ENCODE assay signal across 9 cellular contexts in genomic region chr7:99617187-99617781, GRCh38. TPM values are rescaled to one million over a fixed set of nuclear protein-coding genes. Genes with fewer than 3 reads are reported as not detected.
DNase-seq lines count a peak whose midpoint lies in the region; ATAC-seq and TF ChIP-seq lines count a peak whose summit lies in the region.
"Had no signal": no experiment of that assay in that cellular context is flagged by ENCODE, and none has a peak within 500 bp of the region (broad histone marks: within the 10 kb centered on the region; RNA-seq: fewer than 3 reads in every experiment).

No MANE protein-coding gene starts in this region.

- peaks cover 16% of the 10 kb centered on the region for H3K4me1 ChIP-seq in adipocyte (ENCODE audit: control insufficient read depth, insufficient read depth, low read length)
- peaks cover 14% of the 10 kb centered on the region for H3K4me1 ChIP-seq in lower lobe of right lung
- no peaks in the 10 kb centered on the region for H3K4me1 ChIP-seq in aorta (ENCODE audit: control insufficient read depth in 1 of 2, insufficient read depth in 2 of 2, low read length in 2 of 2)

- no peak for DNase-seq in BJ (ENCODE audit: low read depth)
- DNase-seq in adipocyte (ENCODE audit: low read depth) = no peak
- DNase-seq in lower lobe of right lung = no peak
- no peak for DNase-seq in aorta
- no peak for DNase-seq in SHP77 (lab: John Stamatoyannopoulos, UW)
- DNase-seq in NCI-H2227 (lab: John Stamatoyannopoulos, UW; ENCODE audit: unreplicated experiment) = no peak
- DNase-seq in COR-L47 (lab: John Stamatoyannopoulos, UW) = no peak

- H3K9ac ChIP-seq in adipocyte (ENCODE audit: low read length) = peak overlapping the region; percentile 97

- H3K27me3 ChIP-seq in BJ (ENCODE audit: control insufficient read depth, insufficient read depth, low read length) (no peaks in the 10 kb centered on the region), adipocyte (replicated peaks; ENCODE audit: control insufficient read depth, insufficient read depth, low read length) (no peaks in the 10 kb centered on the region), lower lobe of right lung (ENCODE audit: low read depth) (no peaks in the 10 kb centered on the region), aorta (ENCODE audit: control insufficient read depth in 1 of 2, insufficient read depth in 2 of 2, low read length in 1 of 2) (no peaks in the 10 kb centered on the region)

- H3K4me3 ChIP-seq in BJ (ENCODE audit: low read depth, low read length) (peak overlapping the region; percentile 95), adipocyte (ENCODE audit: low read length) (peak overlapping the region; percentile 88), lower lobe of right lung (peak overlapping the region; percentile 98), aorta (ENCODE audit: low read length in 2 of 2) (peak overlapping the region; percentile 65 to 89)

- TF ChIP-seq CTCF in BJ (IDR thresholded peaks at IDR 0.05; ENCODE audit: insufficient read depth, low read depth, low read length) = no peak
- no peak for TF ChIP-seq CTCF in lower lobe of right lung (IDR thresholded peaks at IDR 0.05)

- CTCF ChIA-PET in BJ (lab: Yijun Ruan, JAX) = interaction anchor here (1.4 kb wide), 1 partner anchor 59 kb away, joined by 4 read pairs; no protein-coding TSS in a partner anchor

- H3K27ac ChIP-seq in lower lobe of right lung = peak overlapping the region; percentile 88
- peak overlapping the region in 1 of 2 donors; percentile 39 for H3K27ac ChIP-seq in aorta (ENCODE audit: low read depth in 1 of 2, low read length in 2 of 2)

- H3K9me3 ChIP-seq in adipocyte (ENCODE audit: control insufficient read depth, low read length) = no peaks in the 10 kb centered on the region
- no peaks in the 10 kb centered on the region for H3K9me3 ChIP-seq in lower lobe of right lung
- H3K9me3 ChIP-seq in aorta (ENCODE audit: control insufficient read depth, low read length) = no peaks in the 10 kb centered on the region

- 19 to 21% methylated on average over 22 of the region's 22 CpGs for whole genome bisulfite sequencing in aorta, 2 donors

- peak; percentile 39 for ATAC-seq in HG02884 (IDR thresholded peaks at IDR 0.05; ENCODE audit: unreplicated experiment)
- no peak for ATAC-seq in lower lobe of right lung
- ATAC-seq in aorta (ENCODE audit: low FRiP score) = no peak

- H3K36me3 ChIP-seq in BJ (ENCODE audit: control insufficient read depth, insufficient read depth, low read length) (peaks cover 18% of the 10 kb centered on the region), adipocyte (ENCODE audit: control insufficient read depth, insufficient read depth, low read length, severe bottlenecking) (peaks cover 35% of the 10 kb centered on the region), lower lobe of right lung (peaks cover 40% of the 10 kb centered on the region), aorta (ENCODE audit: control insufficient read depth in 1 of 2, insufficient read depth in 2 of 2, low read length in 1 of 2) (peaks cover 1 to 4% of the 10 kb centered on the region in 2 donors)

- POLR2A ChIA-PET in BJ (lab: Charles Lee) = no interaction called here

- intact Hi-C loops in lower lobe of right lung (cut with DNase I) = no loop called here
- intact Hi-C loops in aorta (cut with DNase I) = no loop called here

RNA-seq across cellular contexts. Expression of gene ZSCAN25, which starts 0.5 kb away (rescaled TPM):
- polyA plus RNA-seq in BJ (2011; rRNA removed) (7.7 and 9.3 TPM in 2 replicates), aorta (1 to 10 TPM; 2.1 to 7.4 TPM)
- 14.7 and 15.7 TPM in 2 replicates for polyA minus RNA-seq in BJ (2011; rRNA and poly(A)+ RNA removed)
- total RNA-seq in lower lobe of right lung (16.5 TPM), aorta (10 to 100 TPM; 16.2 to 22.5 TPM)

RNA-seq across cellular contexts. Expression of gene TMEM225B, which starts 19.2 kb away (rescaled TPM):
- polyA plus RNA-seq in BJ (2011; rRNA removed) = 1.2 and 1.3 TPM in 2 replicates
- 0.93 and 1.1 TPM in 2 replicates for polyA minus RNA-seq in BJ (2011; rRNA and poly(A)+ RNA removed)
- 0.30 TPM for total RNA-seq in lower lobe of right lung
- 1 to 10 TPM in 1 of 2 donors, under 1 TPM in 1; 0.52 to 1.7 TPM for total RNA-seq in aorta
- 1 to 10 TPM in 1 of 2 donors, under 1 TPM in 1; 0.63 to 1.3 TPM for polyA plus RNA-seq in aorta
- total RNA-seq: pulmonary artery endothelial cell had no signal

RNA-seq across cellular contexts. Expression of gene ZNF655, which starts 58.8 kb away (rescaled TPM):
- polyA plus RNA-seq in BJ (2011; rRNA removed) = 47.2 and 56.4 TPM in 2 replicates
- 50.5 and 52.5 TPM in 2 replicates for polyA minus RNA-seq in BJ (2011; rRNA and poly(A)+ RNA removed)
- total RNA-seq in lower lobe of right lung = 71.6 TPM
- total RNA-seq in aorta = 10 to 100 TPM; 78.9 to 93.1 TPM
- 10 to 100 TPM; 47.7 to 52.3 TPM for polyA plus RNA-seq in aorta
